In genomic region chr20:62237772-62238568, GRCh38 we compare ENCODE assay signal across 1 cellular context.
A peak's percentile ranks its signal among the peaks of the same experiment; 100 is the strongest.
TF ChIP-seq lines count a peak whose summit lies in the region.

Gene OSBPL2 (plus strand): TSS chr20:62238521. CDS start chr20:62256185, 17,664 bp downstream.

TF ChIP-seq in K562, 482 proteins besides CTCF, POLR2A, EP300 and RAD21 (continued from another document and continues in another):
- TF ChIP-seq PBX2 (CRISPR knock-in tag; IDR thresholded peaks at IDR 0.05; ENCODE audit: low read depth) (peak; percentile 96), PBX2 (tag; conservative IDR thresholded peaks at IDR 0.05; ENCODE audit: low read depth) (peak; percentile 98), ZNF778 (CRISPR knock-in tag; IDR thresholded peaks at IDR 0.05) (no peak), SMC3 (conservative IDR thresholded peaks at IDR 0.05; ENCODE audit: insufficient read depth, low read depth, low read length) (no peak), ZBTB17 (CRISPR knock-in tag; IDR thresholded peaks at IDR 0.05) (no peak), HBP1 (CRISPR knock-in tag; IDR thresholded peaks at IDR 0.05) (no peak), ZNF12 (CRISPR knock-in tag; IDR thresholded peaks at IDR 0.05) (no peak), ZNF583 (CRISPR knock-in tag; IDR thresholded peaks at IDR 0.05) (no peak), ATF4 (CRISPR knock-in tag; IDR thresholded peaks at IDR 0.05) (no peak), CSDE1 (IDR thresholded peaks at IDR 0.05) (no peak), FOSL1 (tag; conservative IDR thresholded peaks at IDR 0.05) (peak; percentile 40; the same call in 1 of the 2 replicates), ERF (CRISPR knock-in tag; IDR thresholded peaks at IDR 0.05) (no peak), FOXA1 (IDR thresholded peaks at IDR 0.05; ENCODE audit: borderline replicate concordance) (no peak), TEAD2 (tag; IDR thresholded peaks at IDR 0.05) (no peak), NFIC (IDR thresholded peaks at IDR 0.05) (no peak), ZNF644 (tag; IDR thresholded peaks at IDR 0.05; ENCODE audit: low read depth) (no peak), PHF8 (IDR thresholded peaks at IDR 0.05; ENCODE audit: borderline replicate concordance, low read length) (peak; percentile 42; the same call in 1 of the 2 replicates), KHSRP (IDR thresholded peaks at IDR 0.05) (no peak), MNT (conservative IDR thresholded peaks at IDR 0.05) (peak; percentile 95 to 98), NFE2 (IDR thresholded peaks at IDR 0.05; ENCODE audit: low read depth) (0 out of 2 replicates have a peak, but pooled peaks have one; percentile 12), THRA (IDR thresholded peaks at IDR 0.05) (no peak), MED1 (CRISPR knock-in tag; IDR thresholded peaks at IDR 0.05; ENCODE audit: borderline replicate concordance) (no peak), CHD7 (IDR thresholded peaks at IDR 0.05; ENCODE audit: low read depth, low read length) (no peak), REST (CRISPR knock-in tag; IDR thresholded peaks at IDR 0.05; ENCODE audit: low read depth) (no peak), ZNF639 (CRISPR knock-in tag; conservative IDR thresholded peaks at IDR 0.05 in 1 of 2, IDR thresholded peaks at IDR 0.05 in 1 of 2) (0 out of 4 replicates have a peak, but pooled peaks of 1 of the 2 experiments have one; percentile 28), RUNX1 (IDR thresholded peaks at IDR 0.05; ENCODE audit: low read depth) (no peak), ZNF143 (CRISPR knock-in tag; IDR thresholded peaks at IDR 0.05) (no peak), ELF4 (CRISPR knock-in tag; IDR thresholded peaks at IDR 0.05) (no peak), ZKSCAN8 (CRISPR knock-in tag; IDR thresholded peaks at IDR 0.05) (no peak), ZNF217 (CRISPR knock-in tag; IDR thresholded peaks at IDR 0.05) (no peak), NR2C2 (CRISPR knock-in tag; IDR thresholded peaks at IDR 0.05) (no peak), NR2C2 (tag; IDR thresholded peaks at IDR 0.05) (peak; percentile 90), ZKSCAN3 (CRISPR knock-in tag; IDR thresholded peaks at IDR 0.05) (no peak), EP400 (IDR thresholded peaks at IDR 0.05) (no peak), ZNF324 (CRISPR knock-in tag; IDR thresholded peaks at IDR 0.05) (no peak), BRD9 (IDR thresholded peaks at IDR 0.05; ENCODE audit: low read depth, partially characterized antibody) (no peak), FOXK1 (CRISPR knock-in tag; IDR thresholded peaks at IDR 0.05; ENCODE audit: borderline replicate concordance) (no peak)
